ENCODE assay signal across 18 cellular contexts in the genomic region with DNA sequence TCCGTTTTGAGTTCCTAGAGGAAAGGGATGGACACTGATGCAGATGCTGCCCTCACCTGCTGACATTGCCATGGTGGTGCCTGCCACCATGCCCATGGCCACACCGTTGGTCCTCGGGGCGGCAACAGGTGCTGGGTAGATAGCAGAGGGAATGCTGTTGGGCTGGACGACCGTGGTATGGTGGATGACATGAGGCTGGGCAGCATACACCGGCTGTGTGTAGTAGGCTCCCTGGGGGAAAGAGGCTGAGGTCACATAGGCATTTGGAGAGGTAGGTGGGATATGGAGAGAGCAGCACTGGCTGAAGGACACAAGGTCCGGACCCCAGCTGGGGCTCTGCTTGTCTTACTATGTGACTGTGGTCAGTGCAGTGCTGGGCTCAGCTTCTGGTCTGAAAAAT. TPM values are rescaled to one million over a fixed set of nuclear protein-coding genes. Genes with fewer than 3 reads are reported as not detected.
DNase-seq lines count a peak whose midpoint lies in the region; ATAC-seq and TF ChIP-seq lines count a peak whose summit lies in the region.
"Had no signal": no experiment of that assay in that cellular context is flagged by ENCODE, and none has a peak within 500 bp of the region (broad histone marks: within the 10 kb centered on the region; RNA-seq: fewer than 3 reads in every experiment).

No MANE protein-coding gene starts in this region.

- no peak overlapping the region for H3K18ac ChIP-seq in IMR-90 (ENCODE audit: low read depth, low read length)

- H3K4me3 Mint-ChIP-seq in CD4-positive, CD25-positive, alpha-beta regulatory T cell: no peak overlapping the region
- H3K4me3 Mint-ChIP-seq in endothelial cell (ENCODE audit: unreplicated experiment) (no peak overlapping the region), natural killer cell (no peak overlapping the region)
- no peak overlapping the region for H3K4me3 Mint-ChIP-seq in stimulated activated effector memory CD8-positive, alpha-beta T cell treated with anti-CD3 and anti-CD28 coated beads, Interleukin-12 subunit alpha, Interleukin-12 subunit beta, amount 100 ng/mL, for 72 hours
- H3K4me3 Mint-ChIP-seq: GM23338 had no signal

- no peak overlapping the region for H2BK120ac ChIP-seq in IMR-90 (ENCODE audit: low read depth, low read length)

- H2AK5ac ChIP-seq in IMR-90 (ENCODE audit: low read depth, low read length): no peak overlapping the region; the same call in 1 of the 2 replicates

- no peak overlapping the region for H3K4me3 ChIP-seq in CD4-positive, CD25-positive, alpha-beta regulatory T cell (ENCODE audit: low read depth, low read length)
- H3K4me3 ChIP-seq in IMR-90 (ENCODE audit: insufficient read depth, low read depth, low read length): no peak overlapping the region
- H3K4me3 ChIP-seq: BLaER1 treated with 17β-estradiol and CSF1 and Interleukin-3, amounts not matched to agents 10 nM and 100 nM; GM23338 had no signal

- peaks cover 29% of the 10 kb centered on the region for H3K36me3 Mint-ChIP-seq in CD4-positive, CD25-positive, alpha-beta regulatory T cell
- H3K36me3 Mint-ChIP-seq in endothelial cell (ENCODE audit: low read depth, unreplicated experiment): peaks cover 33% of the 10 kb centered on the region
- H3K36me3 Mint-ChIP-seq in stimulated activated effector memory CD8-positive, alpha-beta T cell treated with anti-CD3 and anti-CD28 coated beads, Interleukin-12 subunit alpha, Interleukin-12 subunit beta, amount 100 ng/mL, for 72 hours: peaks cover 42% of the 10 kb centered on the region
- H3K36me3 Mint-ChIP-seq in natural killer cell: no peaks in the 10 kb centered on the region

- no peak overlapping the region for H3K9ac ChIP-seq in IMR-90 (ENCODE audit: low read depth, low read length)
- H3K9ac ChIP-seq: BLaER1 treated with 17β-estradiol and CSF1 and Interleukin-3, amounts not matched to agents 10 nM and 100 nM; KMS-11 had no signal

- H3K14ac ChIP-seq in IMR-90 (replicated peaks; ENCODE audit: low read depth, low read length): no peak overlapping the region

- H3K27me3 Mint-ChIP-seq in CD4-positive, CD25-positive, alpha-beta regulatory T cell: no peaks in the 10 kb centered on the region
- peaks cover 4% of the 10 kb centered on the region for H3K27me3 Mint-ChIP-seq in endothelial cell (ENCODE audit: unreplicated experiment)
- H3K27me3 Mint-ChIP-seq in natural killer cell (ENCODE audit: low read depth in 2 of 2): no peaks in the 10 kb centered on the region

- H3K56ac ChIP-seq in IMR-90 (ENCODE audit: extremely low read depth, insufficient read depth, low read length): no peak overlapping the region

- no peaks in the 10 kb centered on the region for H3K9me3 ChIP-seq in CD4-positive, CD25-positive, alpha-beta regulatory T cell (ENCODE audit: control insufficient read depth in 2 of 2, low read length in 2 of 2)
- H3K9me3 ChIP-seq in IMR-90 (ENCODE audit: control insufficient read depth, insufficient read depth, low read length): no peaks in the 10 kb centered on the region
- H3K9me3 ChIP-seq: BLaER1 treated with 17β-estradiol and CSF1 and Interleukin-3, amounts not matched to agents 10 nM and 100 nM had no signal

- no peaks in the 10 kb centered on the region for H3K4me1 ChIP-seq in CD4-positive, CD25-positive, alpha-beta regulatory T cell (ENCODE audit: control insufficient read depth, insufficient read depth, low read length, poor library complexity, severe bottlenecking)
- peaks cover 8% of the 10 kb centered on the region for H3K4me1 ChIP-seq in IMR-90 (ENCODE audit: control insufficient read depth, insufficient read depth, low read length)

- CTCF ChIA-PET in IMR-90 (lab: Yijun Ruan, JAX): no interaction called here

- H2AFZ ChIP-seq in IMR-90 (replicated peaks; ENCODE audit: low read length, poor library complexity): peak overlapping the region; percentile 35
- H2AFZ ChIP-seq: GM23338 had no signal

- H3K4ac ChIP-seq in IMR-90 (ENCODE audit: low read depth, low read length): no peak overlapping the region

- no peak overlapping the region for H3K4me2 ChIP-seq in IMR-90 (ENCODE audit: low read depth, low read length)
- H3K4me2 ChIP-seq: GM23338, KMS-11 had no signal

- H2BK5ac ChIP-seq in IMR-90 (ENCODE audit: low read depth, low read length, poor library complexity, severe bottlenecking): no peak overlapping the region

- POLR2A ChIA-PET in IMR-90 (lab: Charles Lee; ENCODE audit: unreplicated experiment): no interaction called here

- no peak overlapping the region for H2BK15ac ChIP-seq in IMR-90 (ENCODE audit: low read depth, low read length)

- peaks cover 0 to 7% (median 1%) of the 10 kb centered on the region in 4 donors for H3K4me1 Mint-ChIP-seq in CD4-positive, CD25-positive, alpha-beta regulatory T cell
- peaks cover 3% of the 10 kb centered on the region for H3K4me1 Mint-ChIP-seq in endothelial cell (ENCODE audit: unreplicated experiment)
- H3K4me1 Mint-ChIP-seq in stimulated activated effector memory CD8-positive, alpha-beta T cell treated with anti-CD3 and anti-CD28 coated beads, Interleukin-12 subunit alpha, Interleukin-12 subunit beta, amount 100 ng/mL, for 72 hours: peaks cover 10% of the 10 kb centered on the region
- H3K4me1 Mint-ChIP-seq in natural killer cell: peaks cover 5 to 13% of the 10 kb centered on the region in 2 donors
- H3K4me1 Mint-ChIP-seq: GM23338 had no signal

- H3K27ac Mint-ChIP-seq in CD4-positive, CD25-positive, alpha-beta regulatory T cell: peak overlapping the region in 2 of 3 donors; percentile 49 to 65
- H3K27ac Mint-ChIP-seq in endothelial cell (ENCODE audit: unreplicated experiment) (peak overlapping the region; percentile 32), natural killer cell (no peak overlapping the region)
- peak overlapping the region; percentile 2 for H3K27ac Mint-ChIP-seq in stimulated activated effector memory CD8-positive, alpha-beta T cell treated with anti-CD3 and anti-CD28 coated beads, Interleukin-12 subunit alpha, Interleukin-12 subunit beta, amount 100 ng/mL, for 72 hours
- H3K27ac Mint-ChIP-seq: GM23338 had no signal

- no peak overlapping the region for H3K23ac ChIP-seq in IMR-90 (ENCODE audit: low read depth, low read length)

- no peak for ATAC-seq in CD4-positive, CD25-positive, alpha-beta regulatory T cell (ENCODE audit: low read depth in 2 of 2)
- ATAC-seq in IMR-90 (ENCODE audit: low read depth) (no peak), HG02885 (IDR thresholded peaks at IDR 0.05; ENCODE audit: poor library complexity, unreplicated experiment) (no peak), natural killer cell (no peak), HG03175 (IDR thresholded peaks at IDR 0.05; ENCODE audit: unreplicated experiment) (no peak)
- no peak for ATAC-seq in stimulated activated effector memory CD8-positive, alpha-beta T cell treated with anti-CD3 and anti-CD28 coated beads, Interleukin-12 subunit alpha, Interleukin-12 subunit beta, amount 100 ng/mL, for 72 hours
- ATAC-seq: GM23338 had no signal

- H2AK9ac ChIP-seq in IMR-90 (replicated peaks; ENCODE audit: low read depth, low read length, poor library complexity): peak overlapping the region; percentile 68

- no peak overlapping the region for H4K8ac ChIP-seq in IMR-90 (ENCODE audit: low read depth in 2 of 2, low read length in 2 of 2)

- no peaks in the 10 kb centered on the region for H3K27me3 ChIP-seq in CD4-positive, CD25-positive, alpha-beta regulatory T cell (ENCODE audit: control insufficient read depth, insufficient read depth, low read length)
- H3K27me3 ChIP-seq in IMR-90 (ENCODE audit: control insufficient read depth, insufficient read depth, low read length): no peaks in the 10 kb centered on the region
- H3K27me3 ChIP-seq: BLaER1 treated with 17β-estradiol and CSF1 and Interleukin-3, amounts not matched to agents 10 nM and 100 nM had no signal

- intact Hi-C loops in IMR-90 (cut with micrococcal nuclease) (no loop called here), natural killer cell (cut with micrococcal nuclease) (no loop called here)

- H4K91ac ChIP-seq in IMR-90 (ENCODE audit: insufficient read depth, low read depth, low read length): no peak overlapping the region

- no peak overlapping the region; the same call in 1 of the 2 replicates for H2BK20ac ChIP-seq in IMR-90 (ENCODE audit: low read depth, low read length)

- no peak for TF ChIP-seq RAD21 in IMR-90 (IDR thresholded peaks at IDR 0.05; ENCODE audit: low read length)

- H4K5ac ChIP-seq in IMR-90 (ENCODE audit: low read depth, low read length): no peak overlapping the region

- TF ChIP-seq CTCF in IMR-90 (conservative IDR thresholded peaks at IDR 0.05; ENCODE audit: low read depth, low read length): no peak
- no peak for TF ChIP-seq CTCF in endothelial cell (IDR thresholded peaks at IDR 0.05; ENCODE audit: unreplicated experiment)
- TF ChIP-seq CTCF in natural killer cell (IDR thresholded peaks at IDR 0.05): no peak

- no peak overlapping the region for H3K27ac ChIP-seq in CD4-positive, CD25-positive, alpha-beta regulatory T cell (ENCODE audit: insufficient read depth, low read length, poor library complexity, severe bottlenecking)
- no peak overlapping the region for H3K27ac ChIP-seq in IMR-90 (ENCODE audit: insufficient read depth, low read length)
- H3K27ac ChIP-seq: BLaER1 treated with 17β-estradiol and CSF1 and Interleukin-3, amounts not matched to agents 10 nM and 100 nM; KMS-11 had no signal

- 94% methylated on average over 7 of the region's 8 CpGs; no CpG with 5 or more reads in 1 of the 2 experiments for WGBS in IMR-90 (ENCODE audit: extremely low coverage in 2 of 2, insufficient read length in 1 of 2), 2 experiments

- peaks cover 17% of the 10 kb centered on the region for H3K9me1 ChIP-seq in IMR-90 (ENCODE audit: insufficient read depth, low read length)

- BruUV-seq in IMR-90 (replicated peaks; lab: Mats Ljungman, UMichigan): no TSS peak

- H4K20me1 ChIP-seq in IMR-90 (ENCODE audit: insufficient read depth, low read length): no peaks in the 10 kb centered on the region; the same call in 1 of the 2 replicates

- H3K79me1 ChIP-seq in IMR-90 (ENCODE audit: low read depth in 1 of 2, low read length in 2 of 2): peaks cover 3 to 9% of the 10 kb centered on the region in 2 experiments; a peak in 3 of 4 replicates

- no peak for DNase-seq in CD4-positive, CD25-positive, alpha-beta regulatory T cell
- DNase-seq in IMR-90 (no peak), endothelial cell (ENCODE audit: low spot score) (no peak), natural killer cell (no peak)
- no peak for DNase-seq in stimulated activated effector memory CD8-positive, alpha-beta T cell treated with anti-CD3 and anti-CD28 coated beads, Interleukin-12 subunit alpha, Interleukin-12 subunit beta, amount 100 ng/mL, for 72 hours (ENCODE audit: low spot score in 2 of 2)
- DNase-seq: HCEC 1CT, MV-4-11, NCI-H1417, NCI-H187, NCI-H2107, NCI-H510A, RPMI8226, SIG-M5 had no signal

- in situ Hi-C loops in IMR-90 (cut with MboI; ENCODE audit: low sequenced_read_pairs): no loop called here

- TF ChIP-seq POLR2A in IMR-90 (IDR thresholded peaks at IDR 0.05; ENCODE audit: low read depth, low read length): no peak

- H3K9me3 Mint-ChIP-seq in CD4-positive, CD25-positive, alpha-beta regulatory T cell: no peaks in the 10 kb centered on the region
- H3K9me3 Mint-ChIP-seq in endothelial cell (ENCODE audit: unreplicated experiment) (no peaks in the 10 kb centered on the region), natural killer cell (no peaks in the 10 kb centered on the region)
- H3K9me3 Mint-ChIP-seq in stimulated activated effector memory CD8-positive, alpha-beta T cell treated with anti-CD3 and anti-CD28 coated beads, Interleukin-12 subunit alpha, Interleukin-12 subunit beta, amount 100 ng/mL, for 72 hours: no peaks in the 10 kb centered on the region
- H3K9me3 Mint-ChIP-seq: GM23338 had no signal

- dilution Hi-C loops in IMR-90 (cut with HindIII; ENCODE audit: low sequenced_read_pairs, unreplicated experiment): no loop called here

- peaks cover 25% of the 10 kb centered on the region for H3K36me3 ChIP-seq in CD4-positive, CD25-positive, alpha-beta regulatory T cell (ENCODE audit: control insufficient read depth, insufficient read depth, low read length)
- peaks cover 24% of the 10 kb centered on the region for H3K36me3 ChIP-seq in IMR-90 (ENCODE audit: control insufficient read depth, insufficient read depth, low read length)

RNA-seq across cellular contexts. Expression of a gene that starts 33.2 kb away (rescaled TPM):
- 117 TPM for total RNA-seq in CD4-positive, CD25-positive, alpha-beta regulatory T cell
- polyA plus RNA-seq in CD4-positive, CD25-positive, alpha-beta regulatory T cell: 1 to 10 TPM; 2.0 to 3.3 (median 2.9) TPM
- 2.3 and 3.1 TPM in 2 replicates for total RNA-seq in IMR-90 (2012; rRNA removed)
- polyA plus RNA-seq in IMR-90 (2012; rRNA removed): 5.3 and 6.5 TPM in 2 replicates
- 4.3 and 5.3 TPM in 2 replicates for polyA plus RNA-seq in IMR-90 (2012; cell fraction: cytosol; rRNA removed)
- polyA plus RNA-seq in IMR-90 (2012; cell fraction: nucleus; rRNA removed; ENCODE audit: low replicate concordance): 17.5 and 30.8 TPM in 2 replicates
- 15.2 TPM for total RNA-seq in endothelial cell (ENCODE audit: unreplicated experiment)
- 100 to 1,000 TPM; 132 to 264 (median 151) TPM for total RNA-seq in natural killer cell

Comparison
In these comparisons a context has a peak if more than half of its experiments do, and no peak if none do; other contexts are left out.
1. H3K27ac Mint-ChIP-seq: peak in CD4-positive, CD25-positive, alpha-beta regulatory T cell (2 of 3), endothelial cell (single experiment) and stimulated activated effector memory CD8-positive, alpha-beta T cell treated with anti-CD3 and anti-CD28 coated beads, Interleukin-12 subunit alpha, Interleukin-12 subunit beta, amount 100 ng/mL, for 72 hours (single experiment); none in natural killer cell (0 of 2).